ENCODE assay signal across 8 cellular contexts in genomic region chr2:239275037-239275685, GRCh38.
DNase-seq lines count a peak whose midpoint lies in the region; ATAC-seq and TF ChIP-seq lines count a peak whose summit lies in the region.

No MANE protein-coding gene starts in this region.

- ATAC-seq in HG03103 (IDR thresholded peaks at IDR 0.05; ENCODE audit: low read depth, unreplicated experiment), result peak; percentile 56

- H3K27me3 ChIP-seq in ascending aorta, result no peaks in the 10 kb centered on the region

- no peaks in the 10 kb centered on the region for H3K9me3 ChIP-seq in ascending aorta

- intact Hi-C loops in ascending aorta (cut with DNase I), result loop anchor here (2.0 to 10.0 kb wide), 5 partner anchors 42 to 1068 kb away; no protein-coding TSS in a partner anchor

- peak; percentile 83 for DNase-seq in COLO829 (ENCODE audit: low spot score)
- peak; percentile 82 for DNase-seq in T-helper 22 cell (ENCODE audit: low read depth)
- DNase-seq in ascending aorta (ENCODE audit: low spot score in 2 of 2), result peak; percentile 82 to 96
- DNase-seq in hypothalamus (lab: John Stamatoyannopoulos, UW), result peak in 32 of 51 donors; percentile 43 to 80 (median 68)
- DNase-seq in stimulated activated CD4-positive, alpha-beta T cell treated with anti-CD3 and anti-CD28 coated beads, Interleukin-12 subunit alpha, Interleukin-12 subunit beta, amount 100 ng/mL, for 24 hours (ENCODE audit: low read depth in 2 of 2), result peak; percentile 59 to 66
- DNase-seq in NCI-H146 (lab: John Stamatoyannopoulos, UW), result no peak
- DNase-seq in NCI-H524 treated with DMSO at 0.1 percent for 48 hours (lab: John Stamatoyannopoulos, UW), result no peak

- peak overlapping the region; percentile 18 to 50 for H3K4me3 ChIP-seq in ascending aorta

- TF ChIP-seq CTCF in ascending aorta (IDR thresholded peaks at IDR 0.05), result peak in 1 of 3 experiments; percentile 14

- peak overlapping the region; percentile 68 to 81 for H3K27ac ChIP-seq in ascending aorta

- H3K36me3 ChIP-seq in ascending aorta, result no peaks in the 10 kb centered on the region

- peaks cover 13 to 32% of the 10 kb centered on the region in 2 donors for H3K4me1 ChIP-seq in ascending aorta

Comparison
In these comparisons a context has a peak if more than half of its experiments do, and no peak if none do; other contexts are left out.
1. DNase-seq: peak in COLO829 (single experiment), T-helper 22 cell (single experiment), ascending aorta (2 of 2), hypothalamus (32 of 51) and stimulated activated CD4-positive, alpha-beta T cell treated with anti-CD3 and anti-CD28 coated beads, Interleukin-12 subunit alpha, Interleukin-12 subunit beta, amount 100 ng/mL, for 24 hours (2 of 2); none in NCI-H146 (single experiment) and NCI-H524 treated with DMSO at 0.1 percent for 48 hours (single experiment).